ENCODE assay signal across 8 cellular contexts in the genomic region with DNA sequence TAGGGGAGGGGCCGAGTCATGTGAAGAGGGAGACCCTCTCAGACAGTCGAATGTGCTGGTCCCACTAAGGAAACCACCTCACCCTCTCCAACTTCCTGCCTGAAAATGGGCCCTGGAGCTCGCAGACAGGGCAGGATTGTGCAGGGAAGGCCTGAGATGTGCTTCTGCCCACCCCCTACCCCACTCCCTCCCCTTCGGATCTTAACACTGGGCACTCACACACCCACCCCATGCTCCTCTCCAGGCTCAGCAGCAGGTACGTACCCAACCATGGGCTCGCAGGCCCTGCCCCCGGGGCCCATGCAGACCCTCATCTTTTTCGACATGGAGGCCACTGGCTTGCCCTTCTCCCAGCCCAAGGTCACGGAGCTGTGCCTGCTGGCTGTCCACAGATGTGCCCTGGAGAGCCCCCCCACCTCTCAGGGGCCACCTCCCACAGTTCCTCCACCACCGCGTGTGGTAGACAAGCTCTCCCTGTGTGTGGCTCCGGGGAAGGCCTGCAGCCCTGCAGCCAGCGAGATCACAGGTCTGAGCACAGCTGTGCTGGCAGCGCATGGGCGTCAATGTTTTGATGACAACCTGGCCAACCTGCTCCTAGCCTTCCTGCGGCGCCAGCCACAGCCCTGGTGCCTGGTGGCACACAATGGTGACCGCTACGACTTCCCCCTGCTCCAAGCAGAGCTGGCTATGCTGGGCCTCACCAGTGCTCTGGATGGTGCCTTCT. TPM values are rescaled to one million over a fixed set of nuclear protein-coding genes. Genes with fewer than 3 reads are reported as not detected.
DNase-seq lines count a peak whose midpoint lies in the region; ATAC-seq and TF ChIP-seq lines count a peak whose summit lies in the region.

No MANE protein-coding gene starts in this region.

- H3K27ac ChIP-seq in C4-2B: peak overlapping the region; percentile 99
- peak overlapping the region; percentile 100 for H3K27ac ChIP-seq in upper lobe of right lung

- H3K4me3 Mint-ChIP-seq in dendritic cell treated with granulocyte-macrophage colony-stimulating factor and Interleukin-4, amounts not matched to agents 40 ng/mL and 50 ng/mL, for 4 days: peak overlapping the region; percentile 87

- intact Hi-C loops in dendritic cell treated with granulocyte-macrophage colony-stimulating factor and Interleukin-4, amounts not matched to agents 40 ng/mL and 50 ng/mL, for 4 days (cut with micrococcal nuclease): loop anchor here (10.0 kb wide), 1 partner anchor 218 kb away; the partner anchor contains the start of gene NCKIPSD
- intact Hi-C loops in upper lobe of right lung (cut with DNase I): no loop called here

- no peaks in the 10 kb centered on the region for H3K9me3 ChIP-seq in mononuclear cell (ENCODE audit: low read depth, low read length)
- no peaks in the 10 kb centered on the region for H3K9me3 ChIP-seq in upper lobe of right lung

- DNase-seq in upper lobe of right lung: peak; percentile 68

- H3K4me3 ChIP-seq in mononuclear cell (ENCODE audit: low read length) (peak overlapping the region; percentile 82), upper lobe of right lung (peak overlapping the region; percentile 66)

- TF ChIP-seq CTCF in C4-2B (conservative IDR thresholded peaks at IDR 0.05) (no peak), upper lobe of right lung (IDR thresholded peaks at IDR 0.05) (no peak)

- TF ChIP-seq POLR2A in Raji (IDR thresholded peaks at IDR 0.05; ENCODE audit: insufficient read depth, low read depth, low read length): peak; percentile 12; the same call in 1 of the 2 replicates

- H3K4me1 Mint-ChIP-seq in dendritic cell treated with granulocyte-macrophage colony-stimulating factor and Interleukin-4, amounts not matched to agents 40 ng/mL and 50 ng/mL, for 4 days (ENCODE audit: low read depth): peaks cover 59% of the 10 kb centered on the region

- H3K27me3 Mint-ChIP-seq in dendritic cell treated with granulocyte-macrophage colony-stimulating factor and Interleukin-4, amounts not matched to agents 40 ng/mL and 50 ng/mL, for 4 days: no peaks in the 10 kb centered on the region

- peak overlapping the region; percentile 100 for H3K27ac Mint-ChIP-seq in dendritic cell treated with granulocyte-macrophage colony-stimulating factor and Interleukin-4, amounts not matched to agents 40 ng/mL and 50 ng/mL, for 4 days

- H3K4me1 ChIP-seq in mononuclear cell (ENCODE audit: insufficient read depth, low read length) (peaks cover 65% of the 10 kb centered on the region), upper lobe of right lung (peaks cover 57% of the 10 kb centered on the region)

- no peaks in the 10 kb centered on the region for H3K27me3 ChIP-seq in mononuclear cell (ENCODE audit: insufficient read depth, low read length)
- H3K27me3 ChIP-seq in upper lobe of right lung: no peaks in the 10 kb centered on the region

- peak; percentile 10 for ATAC-seq in GM21529 (IDR thresholded peaks at IDR 0.05; ENCODE audit: unreplicated experiment)
- peak; percentile 22 for ATAC-seq in upper lobe of right lung
- ATAC-seq in GM18873 (IDR thresholded peaks at IDR 0.05; ENCODE audit: low FRiP score, unreplicated experiment): no peak
- ATAC-seq in HG03095 (IDR thresholded peaks at IDR 0.05; ENCODE audit: unreplicated experiment): no peak

- no peaks in the 10 kb centered on the region for H3K9me3 Mint-ChIP-seq in dendritic cell treated with granulocyte-macrophage colony-stimulating factor and Interleukin-4, amounts not matched to agents 40 ng/mL and 50 ng/mL, for 4 days

- peaks cover 67% of the 10 kb centered on the region for H3K36me3 Mint-ChIP-seq in dendritic cell treated with granulocyte-macrophage colony-stimulating factor and Interleukin-4, amounts not matched to agents 40 ng/mL and 50 ng/mL, for 4 days (ENCODE audit: low read depth)

- H3K36me3 ChIP-seq in upper lobe of right lung: peaks cover 36% of the 10 kb centered on the region

RNA-seq across cellular contexts. Expression of gene ATRIP, which starts 20.0 kb away (rescaled TPM):
- total RNA-seq in mononuclear cell (5.1 TPM), upper lobe of right lung (5.3 TPM)

RNA-seq across cellular contexts. Expression of gene TMA7, which starts 26.5 kb away (rescaled TPM):
- total RNA-seq in mononuclear cell (271 TPM), upper lobe of right lung (169 TPM)

RNA-seq across cellular contexts. Expression of gene CCDC51, which starts 26.6 kb away (rescaled TPM):
- 1.4 TPM for total RNA-seq in mononuclear cell
- 11.4 TPM for total RNA-seq in upper lobe of right lung

RNA-seq across cellular contexts. Expression of gene PLXNB1, which starts 36.7 kb away (rescaled TPM):
- total RNA-seq in mononuclear cell (0.63 TPM), upper lobe of right lung (103 TPM)

RNA-seq across cellular contexts. Expression of gene SHISA5, which starts 37.4 kb away (rescaled TPM):
- total RNA-seq in mononuclear cell (64.1 TPM), upper lobe of right lung (163 TPM)

Comparison
In these comparisons a context has a peak if more than half of its experiments do, and no peak if none do; other contexts are left out.
1. ATAC-seq: peak in GM21529 (single experiment) and upper lobe of right lung (single experiment); none in GM18873 (single experiment) and HG03095 (single experiment).